In genomic region chr16:81715358-81716196, GRCh38 we compare ENCODE assay signal across 9 cellular contexts.
DNase-seq lines count a peak whose midpoint lies in the region; ATAC-seq and TF ChIP-seq lines count a peak whose summit lies in the region.
"Had no signal": no experiment of that assay in that cellular context is flagged by ENCODE, and none has a peak within 500 bp of the region (broad histone marks: within the 10 kb centered on the region; RNA-seq: fewer than 3 reads in every experiment).

No MANE protein-coding gene starts in this region.

- intact Hi-C loops in activated B cell treated with CpG ODN at 0.5 μM for 24 hours (cut with micrococcal nuclease) (loop anchor here (1.0 kb wide), 2 partner anchors 15 to 214 kb away; no protein-coding TSS in a partner anchor), right cardiac atrium (cut with DNase I) (loop anchor here in 1 of 4 donors (10.0 kb wide), 1 partner anchor 81 kb away; no protein-coding TSS in a partner anchor)

- ATAC-seq in HG02973 (IDR thresholded peaks at IDR 0.05; ENCODE audit: unreplicated experiment) (peak; percentile 49), activated B cell treated with CpG ODN at 0.5 μM for 24 hours (ENCODE audit: low read depth) (peak; percentile 67), right cardiac atrium (no peak)
- ATAC-seq: HepG2 had no signal

- TF ChIP-seq CTCF in activated B cell treated with CpG ODN at 0.5 μM for 24 hours (IDR thresholded peaks at IDR 0.05): no peak

- H3K4me3 Mint-ChIP-seq in activated CD4-positive, alpha-beta T cell treated with anti-CD3 and anti-CD28 coated beads, Interleukin-2, amount 10 ng/mL, durations not matched to agents 7 days and 5 days: peak overlapping the region; percentile 26
- peak overlapping the region; percentile 75 for H3K4me3 Mint-ChIP-seq in activated B cell treated with CpG ODN at 0.5 μM for 24 hours
- H3K4me3 Mint-ChIP-seq in stimulated activated naive CD8-positive, alpha-beta T cell treated with anti-CD3 and anti-CD28 coated beads, Interleukin-15, Interleukin-2, amounts not matched to agents 100 ng/mL and 50 ng/mL, for 24 hours: peak overlapping the region; percentile 38

- WGBS in right cardiac atrium: 70% methylated on average over 11 of the region's 11 CpGs

- no peaks in the 10 kb centered on the region for H3K27me3 Mint-ChIP-seq in activated CD4-positive, alpha-beta T cell treated with anti-CD3 and anti-CD28 coated beads, Interleukin-2, amount 10 ng/mL, durations not matched to agents 7 days and 5 days
- H3K27me3 Mint-ChIP-seq in activated B cell treated with CpG ODN at 0.5 μM for 24 hours: no peaks in the 10 kb centered on the region
- H3K27me3 Mint-ChIP-seq in stimulated activated naive CD8-positive, alpha-beta T cell treated with anti-CD3 and anti-CD28 coated beads, Interleukin-15, Interleukin-2, amounts not matched to agents 100 ng/mL and 50 ng/mL, for 24 hours: no peaks in the 10 kb centered on the region

- peaks cover 4% of the 10 kb centered on the region for H3K4me1 ChIP-seq in right cardiac atrium (ENCODE audit: control insufficient read depth, insufficient read depth, low read length)

- POLR2A ChIA-PET in activated CD4-positive, alpha-beta T cell treated with anti-CD3 and anti-CD28 coated beads, Interleukin-2, amount 10 ng/mL, durations not matched to agents 7 days and 5 days (lab: Charles Lee): no interaction called here
- POLR2A ChIA-PET in activated B cell treated with CpG ODN at 0.5 μM for 24 hours (lab: Charles Lee): interaction anchor here (0.6 to 1.7 kb wide), 9 partner anchors 18 to 315 kb away, joined by 3 to 14 read pairs (median 7); partner anchors contain the start of gene SDR42E1

- no peak overlapping the region for H3K27ac ChIP-seq in right cardiac atrium (ENCODE audit: low read length)

- H3K4me3 ChIP-seq in right cardiac atrium (ENCODE audit: low read length): no peak overlapping the region

- peaks cover 50% of the 10 kb centered on the region for H3K4me1 Mint-ChIP-seq in activated CD4-positive, alpha-beta T cell treated with anti-CD3 and anti-CD28 coated beads, Interleukin-2, amount 10 ng/mL, durations not matched to agents 7 days and 5 days
- peaks cover 49% of the 10 kb centered on the region for H3K4me1 Mint-ChIP-seq in activated B cell treated with CpG ODN at 0.5 μM for 24 hours
- H3K4me1 Mint-ChIP-seq in stimulated activated naive CD8-positive, alpha-beta T cell treated with anti-CD3 and anti-CD28 coated beads, Interleukin-15, Interleukin-2, amounts not matched to agents 100 ng/mL and 50 ng/mL, for 24 hours (ENCODE audit: low read depth): peaks cover 50% of the 10 kb centered on the region

- H3K27ac Mint-ChIP-seq in activated CD4-positive, alpha-beta T cell treated with anti-CD3 and anti-CD28 coated beads, Interleukin-2, amount 10 ng/mL, durations not matched to agents 7 days and 5 days: peak overlapping the region; percentile 70
- H3K27ac Mint-ChIP-seq in activated B cell treated with CpG ODN at 0.5 μM for 24 hours: peak overlapping the region; percentile 89
- H3K27ac Mint-ChIP-seq in stimulated activated naive CD8-positive, alpha-beta T cell treated with anti-CD3 and anti-CD28 coated beads, Interleukin-15, Interleukin-2, amounts not matched to agents 100 ng/mL and 50 ng/mL, for 24 hours: peak overlapping the region; percentile 67

- no peaks in the 10 kb centered on the region for H3K9me3 ChIP-seq in right cardiac atrium (ENCODE audit: control insufficient read depth, low read length)

- CTCF ChIA-PET in activated CD4-positive, alpha-beta T cell treated with anti-CD3 and anti-CD28 coated beads, Interleukin-2, amount 10 ng/mL, durations not matched to agents 7 days and 5 days (lab: Charles Lee): interaction anchor here (0.6 to 2.9 kb wide), 6 partner anchors 8 to 243 kb away, joined by 3 to 13 read pairs (median 7); no protein-coding TSS in a partner anchor
- CTCF ChIA-PET in activated B cell treated with CpG ODN at 0.5 μM for 24 hours (lab: Charles Lee): interaction anchor here (1.1 to 1.5 kb wide), 2 partner anchors 18 to 350 kb away, joined by 4 to 5 read pairs; no protein-coding TSS in a partner anchor

- no peaks in the 10 kb centered on the region for H3K9me3 Mint-ChIP-seq in activated CD4-positive, alpha-beta T cell treated with anti-CD3 and anti-CD28 coated beads, Interleukin-2, amount 10 ng/mL, durations not matched to agents 7 days and 5 days
- H3K9me3 Mint-ChIP-seq in activated B cell treated with CpG ODN at 0.5 μM for 24 hours: no peaks in the 10 kb centered on the region
- H3K9me3 Mint-ChIP-seq in stimulated activated naive CD8-positive, alpha-beta T cell treated with anti-CD3 and anti-CD28 coated beads, Interleukin-15, Interleukin-2, amounts not matched to agents 100 ng/mL and 50 ng/mL, for 24 hours: no peaks in the 10 kb centered on the region

- peaks cover 2% of the 10 kb centered on the region for H3K36me3 Mint-ChIP-seq in activated CD4-positive, alpha-beta T cell treated with anti-CD3 and anti-CD28 coated beads, Interleukin-2, amount 10 ng/mL, durations not matched to agents 7 days and 5 days (ENCODE audit: low read depth)
- peaks cover 4% of the 10 kb centered on the region for H3K36me3 Mint-ChIP-seq in activated B cell treated with CpG ODN at 0.5 μM for 24 hours (ENCODE audit: low read depth)
- no peaks in the 10 kb centered on the region for H3K36me3 Mint-ChIP-seq in stimulated activated naive CD8-positive, alpha-beta T cell treated with anti-CD3 and anti-CD28 coated beads, Interleukin-15, Interleukin-2, amounts not matched to agents 100 ng/mL and 50 ng/mL, for 24 hours (ENCODE audit: low read depth)

- DNase-seq in activated CD4-positive, alpha-beta T cell treated with anti-CD3 and anti-CD28 coated beads, Interleukin-2, amount 10 ng/mL, durations not matched to agents 7 days and 5 days: peak; percentile 54
- DNase-seq in activated CD4-positive, alpha-beta T cell treated with anti-CD3 and anti-CD28 coated beads, Interleukin-2, amount 50 U/mL, for 4 hours: no peak
- DNase-seq in activated B cell treated with CpG ODN at 0.5 μM for 24 hours (no peak), right cardiac atrium (no peak), NCI-H524 treated with DMSO at 0.1 percent for 48 hours (lab: John Stamatoyannopoulos, UW) (no peak), NCI-H82 (lab: John Stamatoyannopoulos, UW) (no peak)

- H3K27me3 ChIP-seq in right cardiac atrium (ENCODE audit: control insufficient read depth, insufficient read depth): no peaks in the 10 kb centered on the region

Comparison
In these comparisons a context has a peak if more than half of its experiments do, and no peak if none do; other contexts are left out.
1. ATAC-seq: peak in HG02973 (single experiment) and activated B cell treated with CpG ODN at 0.5 μM for 24 hours (single experiment); none in right cardiac atrium (0 of 2).
2. Peak in every context shown above with its lines, with median percentiles within 50 percentile points of each other: H3K27ac Mint-ChIP-seq and H3K4me3 Mint-ChIP-seq.